In genomic region chr15:88872706-88873105, GRCh38 we compare ENCODE assay signal across 27 cellular contexts.
"Had no signal": no experiment of that assay in that cellular context is flagged by ENCODE, and none has a peak within 500 bp of the region (broad histone marks: within the 10 kb centered on the region; RNA-seq: fewer than 3 reads in every experiment).

No MANE protein-coding gene starts in this region.

- H3K4me3 Mint-ChIP-seq: dendritic cell treated with granulocyte-macrophage colony-stimulating factor and Interleukin-4, amounts not matched to agents 40 ng/mL and 50 ng/mL, for 4 days; endodermal cell; immature natural killer cell; natural killer cell; neural crest cell; stimulated activated naive CD8-positive, alpha-beta T cell treated with anti-CD3 and anti-CD28 coated beads, Interleukin-15, amount 100 ng/mL, for 72 hours had no signal

- H3K9me3 Mint-ChIP-seq: dendritic cell treated with granulocyte-macrophage colony-stimulating factor and Interleukin-4, amounts not matched to agents 40 ng/mL and 50 ng/mL, for 4 days; immature natural killer cell; natural killer cell; stimulated activated naive CD8-positive, alpha-beta T cell treated with anti-CD3 and anti-CD28 coated beads, Interleukin-15, amount 100 ng/mL, for 72 hours had no signal

- H3K36me3 ChIP-seq: colonic mucosa, esophagus muscularis mucosa, lower lobe of right lung, right lobe of liver, suprapubic skin, transverse colon had no signal

- H3K9ac ChIP-seq: parathyroid adenoma had no signal

- DNase-seq: colonic mucosa; effector CD8-positive, alpha-beta T cell; endodermal cell; foreskin melanocyte; glutamatergic neuron; heart right ventricle; hypothalamus; immature natural killer cell; islet precursor cell; left ventricle myocardium superior; lower lobe of right lung; natural killer cell; right lobe of liver; small intestine; stimulated activated CD4-positive, alpha-beta T cell treated with anti-CD3 and anti-CD28 coated beads, Interleukin-12 subunit alpha, Interleukin-12 subunit beta, amount 100 ng/mL, for 4 hours; stimulated activated CD4-positive, alpha-beta T cell treated with anti-CD3 and anti-CD28 coated beads, Interleukin-1b, Interleukin-23, amount 100 ng/mL, for 48 hours; stimulated activated CD4-positive, alpha-beta T cell treated with anti-CD3 and anti-CD28 coated beads, Interleukin-4, amount 100 ng/mL, for 1 hour; stimulated activated CD8-positive, alpha-beta memory T cell treated with anti-CD3 and anti-CD28 coated beads, Interleukin-4, amount 100 ng/mL, for 48 hours; stimulated activated naive CD4-positive, alpha-beta T cell; stimulated activated naive CD8-positive, alpha-beta T cell treated with anti-CD3 and anti-CD28 coated beads, Interleukin-15, amount 100 ng/mL, for 72 hours; transverse colon had no signal

- H3K27me3 ChIP-seq: colonic mucosa, right lobe of liver had no signal

- H3K9me3 ChIP-seq: colonic mucosa, esophagus muscularis mucosa, heart right ventricle, lower lobe of right lung, right lobe of liver, suprapubic skin, transverse colon had no signal

- ATAC-seq: heart right ventricle; left ventricle myocardium superior; lower lobe of right lung; natural killer cell; right lobe of liver; stimulated activated naive CD8-positive, alpha-beta T cell treated with anti-CD3 and anti-CD28 coated beads, Interleukin-15, amount 100 ng/mL, for 72 hours had no signal

- H2AFZ ChIP-seq: parathyroid adenoma had no signal

- H3K4me1 Mint-ChIP-seq: endodermal cell; immature natural killer cell; natural killer cell; stimulated activated naive CD8-positive, alpha-beta T cell treated with anti-CD3 and anti-CD28 coated beads, Interleukin-15, amount 100 ng/mL, for 72 hours had no signal

- H3K27me3 Mint-ChIP-seq: stimulated activated naive CD8-positive, alpha-beta T cell treated with anti-CD3 and anti-CD28 coated beads, Interleukin-15, amount 100 ng/mL, for 72 hours had no signal

- H3K79me2 ChIP-seq: parathyroid adenoma had no signal

- H3K27ac ChIP-seq: colonic mucosa, esophagus muscularis mucosa, heart right ventricle, lower lobe of right lung, parathyroid adenoma, right lobe of liver, suprapubic skin, transverse colon had no signal

- H3K4me1 ChIP-seq: colonic mucosa, lower lobe of right lung, parathyroid adenoma, right lobe of liver, suprapubic skin, transverse colon had no signal

- H3K36me3 Mint-ChIP-seq: immature natural killer cell, natural killer cell had no signal

- H3K4me3 ChIP-seq: colonic mucosa, esophagus muscularis mucosa, heart right ventricle, lower lobe of right lung, right lobe of liver, suprapubic skin, transverse colon had no signal

- H3K27ac Mint-ChIP-seq: dendritic cell treated with granulocyte-macrophage colony-stimulating factor and Interleukin-4, amounts not matched to agents 40 ng/mL and 50 ng/mL, for 4 days; endodermal cell; immature natural killer cell; natural killer cell; progenitor cell of endocrine pancreas had no signal
